1 cellular context compared by ENCODE assay signal in the genomic region with DNA sequence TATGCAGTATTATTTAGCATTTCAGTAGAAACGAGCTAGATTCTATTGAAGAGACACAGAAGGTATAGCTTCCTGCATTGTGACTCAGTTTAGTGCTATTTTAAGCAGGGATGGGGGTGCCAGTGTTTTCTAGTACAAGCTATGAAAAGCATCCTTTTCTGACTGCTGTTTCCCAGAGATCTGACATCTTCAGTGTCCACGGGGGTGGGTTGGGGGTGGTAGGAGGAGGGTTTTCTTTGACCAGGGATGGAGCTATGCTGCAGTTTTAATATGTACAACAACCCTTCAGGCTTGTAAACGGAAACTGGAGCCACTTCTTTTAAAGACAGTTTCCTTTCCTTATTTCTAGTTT.
TF ChIP-seq lines count a peak whose summit lies in the region.

No MANE protein-coding gene starts in this region.

TF ChIP-seq in IMR-90, 13 proteins besides CTCF, POLR2A, EP300 and RAD21:
- TF ChIP-seq MXI1 (IDR thresholded peaks at IDR 0.05; ENCODE audit: borderline replicate concordance, low read depth, low read length) (0 out of 2 replicates have a peak, but pooled peaks have one; percentile 12), CHD1 (IDR thresholded peaks at IDR 0.05; ENCODE audit: low read depth, low read length) (0 out of 2 replicates have a peak, but pooled peaks have one; percentile 45), MAZ (IDR thresholded peaks at IDR 0.05; ENCODE audit: borderline replicate concordance, low read depth, low read length) (peak; percentile 39; the same call in 1 of the 2 replicates), NFE2L2 (IDR thresholded peaks at IDR 0.05; ENCODE audit: low read depth, low read length) (no peak)
